In the genomic region with DNA sequence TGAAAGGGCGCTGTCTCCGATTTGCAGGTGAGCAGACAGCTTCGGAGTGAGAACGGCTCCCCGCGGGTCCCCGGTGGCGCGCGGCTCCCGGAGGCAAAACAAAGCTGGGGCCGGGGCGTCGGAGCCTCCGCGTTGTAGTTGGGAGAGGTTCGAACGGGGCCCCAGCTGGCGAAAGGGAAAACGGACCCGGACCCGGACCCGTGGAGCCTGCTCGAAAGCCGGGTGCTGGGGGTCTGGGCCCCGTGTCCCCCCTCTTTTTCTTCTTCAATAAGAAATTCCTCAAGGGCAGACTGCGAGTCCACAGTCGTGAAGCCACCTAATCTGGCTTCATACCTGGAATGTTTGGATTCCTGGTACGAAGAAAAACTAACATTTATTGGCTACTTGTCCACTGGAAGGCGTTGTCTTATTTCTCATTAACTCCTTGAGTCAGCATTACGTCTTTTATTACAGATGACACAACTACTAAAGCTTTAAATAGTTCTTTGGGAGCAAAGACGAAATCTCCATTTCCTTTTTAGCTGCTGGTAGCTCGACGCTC, we compare ENCODE assay signal across 8 cellular contexts. TPM values are rescaled to one million over a fixed set of nuclear protein-coding genes. Genes with fewer than 3 reads are reported as not detected.
DNase-seq lines count a peak whose midpoint lies in the region; ATAC-seq and TF ChIP-seq lines count a peak whose summit lies in the region.

No MANE protein-coding gene starts in this region.

- peak overlapping the region; percentile 74 for H4K5ac ChIP-seq in IMR-90 (ENCODE audit: low read depth, low read length)

- POLR2A ChIA-PET in IMR-90 (lab: Charles Lee; ENCODE audit: unreplicated experiment) = no interaction called here

- H3K4me2 ChIP-seq in IMR-90 (ENCODE audit: low read depth, low read length) = peak overlapping the region; percentile 71

- H3K27ac Mint-ChIP-seq in dendritic cell treated with granulocyte-macrophage colony-stimulating factor and Interleukin-4, amounts not matched to agents 40 ng/mL and 50 ng/mL, for 4 days = peak overlapping the region; percentile 88

- H2AK9ac ChIP-seq in IMR-90 (replicated peaks; ENCODE audit: low read depth, low read length, poor library complexity) = peak overlapping the region; percentile 70

- peak overlapping the region; percentile 48; the same call in 1 of the 2 replicates for H3K23ac ChIP-seq in IMR-90 (ENCODE audit: low read depth, low read length)

- BruUV-seq in IMR-90 (replicated peaks; lab: Mats Ljungman, UMichigan) = no TSS peak

- H3K4ac ChIP-seq in IMR-90 (ENCODE audit: low read depth, low read length) = peak overlapping the region; percentile 40

- WGBS in IMR-90 (ENCODE audit: extremely low coverage in 2 of 2, insufficient read length in 1 of 2), 2 experiments = 0% methylated on average over 5 of the region's 34 CpGs; no CpG with 5 or more reads in 1 of the 2 experiments

- H3K27ac ChIP-seq in C4-2B = peak overlapping the region; percentile 95
- H3K27ac ChIP-seq in IMR-90 (ENCODE audit: insufficient read depth, low read length) = peak overlapping the region; percentile 46
- H3K27ac ChIP-seq in left lung = peak overlapping the region; percentile 96 to 97

- H3K9me1 ChIP-seq in IMR-90 (ENCODE audit: insufficient read depth, low read length) = peaks cover 7% of the 10 kb centered on the region

- TF ChIP-seq POLR2A in IMR-90 (IDR thresholded peaks at IDR 0.05; ENCODE audit: low read depth, low read length) = no peak

- peak overlapping the region; percentile 91 for H3K4me3 Mint-ChIP-seq in dendritic cell treated with granulocyte-macrophage colony-stimulating factor and Interleukin-4, amounts not matched to agents 40 ng/mL and 50 ng/mL, for 4 days

- peak overlapping the region; percentile 64 for H2BK5ac ChIP-seq in IMR-90 (ENCODE audit: low read depth, low read length, poor library complexity, severe bottlenecking)

- no peaks in the 10 kb centered on the region for H4K20me1 ChIP-seq in IMR-90 (ENCODE audit: insufficient read depth, low read length)

- no peak for TF ChIP-seq RAD21 in IMR-90 (IDR thresholded peaks at IDR 0.05; ENCODE audit: low read length)

- H3K79me1 ChIP-seq in IMR-90 (ENCODE audit: low read depth in 1 of 2, low read length in 2 of 2) = peaks cover 13 to 26% of the 10 kb centered on the region in 2 experiments

- H2BK15ac ChIP-seq in IMR-90 (ENCODE audit: low read depth, low read length) = no peak overlapping the region

- no peaks in the 10 kb centered on the region for H3K9me3 Mint-ChIP-seq in dendritic cell treated with granulocyte-macrophage colony-stimulating factor and Interleukin-4, amounts not matched to agents 40 ng/mL and 50 ng/mL, for 4 days

- CTCF ChIA-PET in IMR-90 (lab: Yijun Ruan, JAX) = interaction anchor here (1.0 kb wide), 1 partner anchor 25 kb away, joined by 3 read pairs; no protein-coding TSS in a partner anchor

- H2BK120ac ChIP-seq in IMR-90 (ENCODE audit: low read depth, low read length) = no peak overlapping the region

- no peaks in the 10 kb centered on the region for H3K9me3 ChIP-seq in IMR-90 (ENCODE audit: control insufficient read depth, insufficient read depth, low read length)
- no peaks in the 10 kb centered on the region for H3K9me3 ChIP-seq in left lung

- TF ChIP-seq CTCF in C4-2B (conservative IDR thresholded peaks at IDR 0.05) (no peak; the same call in none of the 2 replicates), IMR-90 (conservative IDR thresholded peaks at IDR 0.05; ENCODE audit: low read depth, low read length) (no peak), left lung (IDR thresholded peaks at IDR 0.05) (no peak)

- H3K27me3 ChIP-seq in IMR-90 (ENCODE audit: control insufficient read depth, insufficient read depth, low read length) (no peaks in the 10 kb centered on the region), left lung (no peaks in the 10 kb centered on the region)

- in situ Hi-C loops in IMR-90 (cut with MboI; ENCODE audit: low sequenced_read_pairs) = loop anchor here (10.0 kb wide), 1 partner anchor 64 kb away; no protein-coding TSS in a partner anchor

- peak overlapping the region; percentile 66 for H3K14ac ChIP-seq in IMR-90 (replicated peaks; ENCODE audit: low read depth, low read length)

- H3K18ac ChIP-seq in IMR-90 (ENCODE audit: low read depth, low read length) = no peak overlapping the region

- peak overlapping the region; percentile 85 for H3K9ac ChIP-seq in IMR-90 (ENCODE audit: low read depth, low read length)

- peaks cover 7% of the 10 kb centered on the region for H3K4me1 ChIP-seq in IMR-90 (ENCODE audit: control insufficient read depth, insufficient read depth, low read length)
- peaks cover 13 to 52% of the 10 kb centered on the region in 2 donors for H3K4me1 ChIP-seq in left lung

- H3K36me3 Mint-ChIP-seq in dendritic cell treated with granulocyte-macrophage colony-stimulating factor and Interleukin-4, amounts not matched to agents 40 ng/mL and 50 ng/mL, for 4 days (ENCODE audit: low read depth) = peaks cover 21% of the 10 kb centered on the region

- peak overlapping the region; percentile 40 for H4K91ac ChIP-seq in IMR-90 (ENCODE audit: insufficient read depth, low read depth, low read length)

- DNase-seq in IMR-90 (peak; percentile 47), T-helper 9 cell (peak; percentile 44), left lung (peak; percentile 50 to 84), NCI-H128 (lab: John Stamatoyannopoulos, UW; ENCODE audit: unreplicated experiment) (no peak)
- peak; percentile 27 for DNase-seq in stimulated activated CD4-positive, alpha-beta T cell treated with anti-CD3 and anti-CD28 coated beads, Interleukin-4, amount 100 ng/mL, for 1 hour

- peak overlapping the region; percentile 98 for H2AFZ ChIP-seq in IMR-90 (replicated peaks; ENCODE audit: low read length, poor library complexity)

- H2BK20ac ChIP-seq in IMR-90 (ENCODE audit: low read depth, low read length) = no peak overlapping the region

- no peaks in the 10 kb centered on the region for H3K36me3 ChIP-seq in IMR-90 (ENCODE audit: control insufficient read depth, insufficient read depth, low read length)
- H3K36me3 ChIP-seq in left lung = no peaks in the 10 kb centered on the region

- H3K4me1 Mint-ChIP-seq in dendritic cell treated with granulocyte-macrophage colony-stimulating factor and Interleukin-4, amounts not matched to agents 40 ng/mL and 50 ng/mL, for 4 days (ENCODE audit: low read depth) = peaks cover 41% of the 10 kb centered on the region

- ATAC-seq in IMR-90 (ENCODE audit: low read depth) = peak; percentile 19
- ATAC-seq in left lung = peak; percentile 41
- ATAC-seq in GM19395 (IDR thresholded peaks at IDR 0.05; ENCODE audit: unreplicated experiment) = no peak

- H3K4me3 ChIP-seq in IMR-90 (ENCODE audit: insufficient read depth, low read depth, low read length) (peak overlapping the region; percentile 74), left lung (peak overlapping the region; percentile 63 to 70)

- no peak overlapping the region for H3K56ac ChIP-seq in IMR-90 (ENCODE audit: extremely low read depth, insufficient read depth, low read length)

- H3K27me3 Mint-ChIP-seq in dendritic cell treated with granulocyte-macrophage colony-stimulating factor and Interleukin-4, amounts not matched to agents 40 ng/mL and 50 ng/mL, for 4 days = peaks cover 7% of the 10 kb centered on the region

- H2AK5ac ChIP-seq in IMR-90 (ENCODE audit: low read depth, low read length) = no peak overlapping the region

- intact Hi-C loops in IMR-90 (cut with micrococcal nuclease) (loop anchor here (1.0 kb wide), 2 partner anchors 25 to 375 kb away; no protein-coding TSS in a partner anchor), left lung (cut with DNase I) (no loop called here)
- intact Hi-C loops in dendritic cell treated with granulocyte-macrophage colony-stimulating factor and Interleukin-4, amounts not matched to agents 40 ng/mL and 50 ng/mL, for 4 days (cut with micrococcal nuclease) = loop anchor here (1.0 to 5.0 kb wide), 3 partner anchors 26 to 74 kb away; no protein-coding TSS in a partner anchor

- peak overlapping the region; percentile 57 to 97; a peak in 3 of 4 replicates for H4K8ac ChIP-seq in IMR-90 (ENCODE audit: low read depth in 2 of 2, low read length in 2 of 2)

- dilution Hi-C loops in IMR-90 (cut with HindIII; ENCODE audit: low sequenced_read_pairs, unreplicated experiment) = no loop called here

TF ChIP-seq in IMR-90, 13 proteins besides CTCF, POLR2A, EP300 and RAD21 (continues in another document):
- TF ChIP-seq BHLHE40 (IDR thresholded peaks at IDR 0.05; ENCODE audit: low read depth, low read length) = no peak
- TF ChIP-seq RCOR1 (IDR thresholded peaks at IDR 0.05; ENCODE audit: insufficient replicate concordance, low read length) = no peak
- TF ChIP-seq MAFK (IDR thresholded peaks at IDR 0.05; ENCODE audit: low read depth, low read length) = peak; percentile 65
- no peak for TF ChIP-seq ELK1 (IDR thresholded peaks at IDR 0.05; ENCODE audit: borderline replicate concordance, low read depth, low read length)
- TF ChIP-seq MXI1 (IDR thresholded peaks at IDR 0.05; ENCODE audit: borderline replicate concordance, low read depth, low read length) = no peak
- no peak for TF ChIP-seq FOS (IDR thresholded peaks at IDR 0.05; ENCODE audit: low read depth, low read length)
- TF ChIP-seq, protein P1, sequence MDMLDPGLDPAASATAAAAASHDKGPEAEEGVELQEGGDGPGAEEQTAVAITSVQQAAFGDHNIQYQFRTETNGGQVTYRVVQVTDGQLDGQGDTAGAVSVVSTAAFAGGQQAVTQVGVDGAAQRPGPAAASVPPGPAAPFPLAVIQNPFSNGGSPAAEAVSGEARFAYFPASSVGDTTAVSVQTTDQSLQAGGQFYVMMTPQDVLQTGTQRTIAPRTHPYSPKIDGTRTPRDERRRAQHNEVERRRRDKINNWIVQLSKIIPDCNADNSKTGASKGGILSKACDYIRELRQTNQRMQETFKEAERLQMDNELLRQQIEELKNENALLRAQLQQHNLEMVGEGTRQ (IDR thresholded peaks at IDR 0.05; ENCODE audit: low read depth, low read length) = no peak

RNA-seq across cellular contexts. Expression of gene MTIF3, which starts 0.6 kb away (rescaled TPM):
- total RNA-seq in IMR-90 (2012; rRNA removed) (31.7 and 60.8 TPM in 2 replicates), left lung (10 to 100 TPM; 43.4 to 44.6 TPM)
- polyA plus RNA-seq in IMR-90 (2012; rRNA removed) = 36.6 and 41.0 TPM in 2 replicates
- 14.4 and 16.7 TPM in 2 replicates for polyA plus RNA-seq in IMR-90 (2012; cell fraction: cytosol; rRNA removed)
- 20.7 and 66.0 TPM in 2 replicates for polyA plus RNA-seq in IMR-90 (2012; cell fraction: nucleus; rRNA removed; ENCODE audit: low replicate concordance)

RNA-seq across cellular contexts. Expression of gene GTF3A, which starts 26.6 kb away (rescaled TPM):
- total RNA-seq in IMR-90 (2012; rRNA removed) = 116 and 148 TPM in 2 replicates
- polyA plus RNA-seq in IMR-90 (2012; rRNA removed) = 73.1 and 74.1 TPM in 2 replicates
- polyA plus RNA-seq in IMR-90 (2012; cell fraction: cytosol; rRNA removed) = 52.0 and 62.7 TPM in 2 replicates
- polyA plus RNA-seq in IMR-90 (2012; cell fraction: nucleus; rRNA removed; ENCODE audit: low replicate concordance) = 32.2 and 40.3 TPM in 2 replicates
- total RNA-seq in left lung = 100 to 1,000 TPM in 1 of 2 donors, 10 to 100 TPM in 1; 66.6 to 124 TPM

Comparison
In these comparisons a context has a peak if more than half of its experiments do, and no peak if none do; other contexts are left out.
1. H3K27ac ChIP-seq: peak in every context shown above with its lines; median percentile 96 in left lung; 95 in C4-2B; 46 in IMR-90.
2. intact Hi-C loops: an anchor here in IMR-90 (1.0 kb wide) and dendritic cell treated with granulocyte-macrophage colony-stimulating factor and Interleukin-4, amounts not matched to agents 40 ng/mL and 50 ng/mL, for 4 days (1.0 to 5.0 kb wide); none called in left lung.